In the genomic region with DNA sequence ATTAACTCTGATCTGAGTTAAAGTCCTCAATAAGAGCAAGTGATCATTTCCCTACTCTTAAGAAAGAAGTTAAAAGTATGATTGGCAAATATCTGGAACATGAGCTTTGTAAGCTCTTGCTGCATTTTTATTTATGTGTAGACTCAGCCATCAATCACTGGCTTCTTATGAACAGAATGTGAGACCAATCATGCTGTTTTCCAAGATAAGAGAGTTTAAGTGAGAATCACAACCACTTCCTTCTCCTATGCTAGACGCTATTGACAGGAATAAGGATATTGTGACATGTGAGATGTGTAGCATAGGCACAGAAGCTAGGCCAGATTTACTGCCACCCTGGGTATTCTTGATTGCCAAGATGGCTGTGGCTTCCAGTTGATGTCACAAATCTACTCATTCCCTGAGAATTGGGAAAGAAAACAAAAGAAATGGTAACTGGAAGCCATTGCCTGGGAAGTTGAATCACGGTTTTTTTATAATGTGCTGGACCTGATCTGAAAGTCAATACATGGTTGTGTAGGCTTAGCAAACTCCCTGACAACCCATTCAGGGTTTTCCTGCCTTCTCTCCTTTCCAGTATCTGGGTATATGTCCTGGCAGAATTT, we compare ENCODE assay signal across 27 cellular contexts. TPM values are rescaled to one million over a fixed set of nuclear protein-coding genes. Genes with fewer than 3 reads are reported as not detected.
DNase-seq lines count a peak whose midpoint lies in the region; ATAC-seq, FAIRE-seq and TF ChIP-seq lines count a peak whose summit lies in the region.
"Had no signal": no experiment of that assay in that cellular context is flagged by ENCODE, and none has a peak within 500 bp of the region (broad histone marks: within the 10 kb centered on the region; RNA-seq: fewer than 3 reads in every experiment).

No MANE protein-coding gene starts in this region.

- H3K4me3 Mint-ChIP-seq in activated naive CD8-positive, alpha-beta T cell treated with anti-CD3 and anti-CD28 coated beads, Interleukin-2, amount 50 U/mL, for 24 hours: no peak overlapping the region
- H3K4me3 Mint-ChIP-seq: activated CD8-positive, alpha-beta T cell treated with anti-CD3 and anti-CD28 coated beads for 36 hours; activated naive CD8-positive, alpha-beta T cell; CD4-positive, alpha-beta T cell; naive thymus-derived CD8-positive, alpha-beta T cell had no signal

- no peak for TF ChIP-seq POLR2A in K562 (conservative IDR thresholded peaks at IDR 0.05)

- no peaks in the 10 kb centered on the region for H3K27me3 Mint-ChIP-seq in activated naive CD8-positive, alpha-beta T cell treated with anti-CD3 and anti-CD28 coated beads, Interleukin-2, amount 50 U/mL, for 24 hours
- H3K27me3 Mint-ChIP-seq: CD4-positive, alpha-beta T cell had no signal

- H2AK5ac ChIP-seq in mesendoderm (ENCODE audit: low read length): no peak overlapping the region

- H2BK15ac ChIP-seq in mesendoderm (replicated peaks; ENCODE audit: low read depth): no peak overlapping the region

- BruUV-seq in K562 (replicated peaks; lab: Mats Ljungman, UMichigan): no TSS peak

- no peaks in the 10 kb centered on the region for H3K27me3 ChIP-seq in K562 (ENCODE audit: control insufficient read depth in 2 of 2, insufficient read depth in 2 of 2, low read length in 2 of 2)
- H3K27me3 ChIP-seq in mesendoderm (ENCODE audit: insufficient read depth, low read length, poor library complexity): no peaks in the 10 kb centered on the region
- no peaks in the 10 kb centered on the region for H3K27me3 ChIP-seq in right cardiac atrium (ENCODE audit: control insufficient read depth, insufficient read depth)
- H3K27me3 ChIP-seq: esophagus squamous epithelium, ovary, spleen, tibial nerve had no signal

- no peaks in the 10 kb centered on the region for H4K20me1 ChIP-seq in K562 (replicated peaks; ENCODE audit: control insufficient read depth, insufficient read depth, low read length)

- no peak for FAIRE-seq in K562 (lab: Jason Lieb, UNC)
- FAIRE-seq: endometrium, H54, keratinocyte had no signal

- TF ChIP-seq CTCF in K562 (IDR thresholded peaks at IDR 0.05 in 2 of 3, conservative IDR thresholded peaks at IDR 0.05 in 1 of 3; ENCODE audit: insufficient read depth in 2 of 3, low read depth in 1 of 3, low read length in 3 of 3): no peak

- no peak overlapping the region for H3K18ac ChIP-seq in mesendoderm (ENCODE audit: low read length)

- DNase-seq in OCI-M1 (lab: John Stamatoyannopoulos, UW): peak; percentile 85
- DNase-seq in K562 (ENCODE audit: extremely low read depth in 1 of 4, low spot score in 3 of 4): no peak
- DNase-seq in mesendoderm: peak; percentile 19
- DNase-seq in activated naive CD8-positive, alpha-beta T cell treated with anti-CD3 and anti-CD28 coated beads, Interleukin-2, amount 50 U/mL, for 24 hours: no peak
- no peak for DNase-seq in HUDEP-2 (lab: John Stamatoyannopoulos, UW; ENCODE audit: unreplicated experiment in 76 of 76)
- no peak for DNase-seq in right cardiac atrium
- no peak for DNase-seq in SKM-1 (lab: John Stamatoyannopoulos, UW; ENCODE audit: unreplicated experiment)
- DNase-seq: activated CD4-positive, CD25-positive, alpha-beta regulatory T cell; activated CD8-positive, alpha-beta T cell treated with anti-CD3 and anti-CD28 coated beads for 36 hours; CD4-positive, alpha-beta T cell; cerebellar nuclear complex; esophagus squamous epithelium; naive thymus-derived CD8-positive, alpha-beta T cell; NCI-H1092; NCI-H187; NCI-H2171 treated with DMSO at 0.1 percent for 48 hours; NCI-H510A treated with DMSO at 0.1 percent for 48 hours; ovary; Right ventricle myocardium superior; spleen had no signal

- intact Hi-C loops in K562 (cut with micrococcal nuclease) (no loop called here), right cardiac atrium (cut with DNase I) (no loop called here)

- no peak overlapping the region for H2AFZ ChIP-seq in K562 (ENCODE audit: low read depth, low read length)

- CTCF ChIA-PET in K562 (lab: Yijun Ruan, JAX; ENCODE audit: low intra/inter-chr PET ratio): no interaction called here

- peaks cover 0 to 22% of the 10 kb centered on the region in 2 experiments; a peak in 3 of 5 replicates for H3K4me1 ChIP-seq in K562 (replicated peaks in 1 of 2; ENCODE audit: control insufficient read depth in 2 of 2, insufficient read depth in 2 of 2, low read length in 2 of 2)
- peaks cover 13% of the 10 kb centered on the region for H3K4me1 ChIP-seq in mesendoderm (ENCODE audit: control insufficient read depth, low read depth, low read length)
- H3K4me1 ChIP-seq in right cardiac atrium (ENCODE audit: control insufficient read depth, insufficient read depth, low read length): no peaks in the 10 kb centered on the region
- H3K4me1 ChIP-seq: spleen, tibial nerve had no signal

- H2BK120ac ChIP-seq in mesendoderm (ENCODE audit: low read depth, low read length): no peak overlapping the region

- H3K4me3 ChIP-seq in K562 (no peak overlapping the region), mesendoderm (ENCODE audit: low read length) (no peak overlapping the region), right cardiac atrium (ENCODE audit: low read length) (no peak overlapping the region)
- H3K4me3 ChIP-seq: esophagus squamous epithelium, ovary, spleen, tibial nerve had no signal

- H3K9me1 ChIP-seq in K562 (ENCODE audit: control insufficient read depth, insufficient read depth, low read length): no peaks in the 10 kb centered on the region

- no peak for ATAC-seq in K562
- ATAC-seq in activated naive CD8-positive, alpha-beta T cell treated with anti-CD3 and anti-CD28 coated beads, Interleukin-2, amount 50 U/mL, for 24 hours: no peak
- ATAC-seq in right cardiac atrium: no peak
- ATAC-seq: activated CD8-positive, alpha-beta T cell treated with anti-CD3 and anti-CD28 coated beads for 36 hours; naive thymus-derived CD8-positive, alpha-beta T cell had no signal

- H3K36me3 Mint-ChIP-seq in activated naive CD8-positive, alpha-beta T cell treated with anti-CD3 and anti-CD28 coated beads, Interleukin-2, amount 50 U/mL, for 24 hours (ENCODE audit: low read depth): no peaks in the 10 kb centered on the region
- H3K36me3 Mint-ChIP-seq: activated naive CD8-positive, alpha-beta T cell; naive thymus-derived CD8-positive, alpha-beta T cell had no signal

- H3K27ac ChIP-seq in K562 (ENCODE audit: extremely low read depth, low read depth, low read length) (no peak overlapping the region), mesendoderm (ENCODE audit: low read depth, low read length) (no peak overlapping the region), right cardiac atrium (ENCODE audit: low read length) (no peak overlapping the region)
- H3K27ac ChIP-seq: esophagus squamous epithelium, ovary, spleen, tibial nerve had no signal

- in situ Hi-C loops in K562 (cut with MboI): no loop called here

- no peak overlapping the region for H4K8ac ChIP-seq in mesendoderm (ENCODE audit: low read depth, low read length)

- TF ChIP-seq RAD21 in K562 (CRISPR knock-in tag; conservative IDR thresholded peaks at IDR 0.05 in 1 of 2, IDR thresholded peaks at IDR 0.05 in 1 of 2): no peak

- TF ChIP-seq EP300 in K562 (IDR thresholded peaks at IDR 0.05; ENCODE audit: low read length): no peak

- H3K9me3 ChIP-seq in K562 (replicated peaks; ENCODE audit: control insufficient read depth, insufficient read depth, low read depth, low read length) (no peaks in the 10 kb centered on the region), right cardiac atrium (ENCODE audit: control insufficient read depth, low read length) (no peaks in the 10 kb centered on the region)
- H3K9me3 ChIP-seq: esophagus squamous epithelium, ovary, spleen, tibial nerve had no signal

- H3K23ac ChIP-seq in mesendoderm (ENCODE audit: low read length): no peak overlapping the region

- WGBS in K562 (ENCODE audit: insufficient coverage, low coverage, missing lambda C conversion rate): 6% methylated on average over 2 of the region's 2 CpGs
- no CpG with 5 or more reads among the region's 2 CpGs for WGBS in mesendoderm (ENCODE audit: extremely low coverage, insufficient coverage, low lambda C conversion rate)
- WGBS in right cardiac atrium: 66% methylated on average over 2 of the region's 2 CpGs

- no peaks in the 10 kb centered on the region for H3K79me1 ChIP-seq in mesendoderm (ENCODE audit: low read length)

- POLR2A ChIA-PET in K562 (lab: Yijun Ruan, JAX): no interaction called here

- H4K5ac ChIP-seq in mesendoderm (ENCODE audit: low read length): no peak overlapping the region

- H3K36me3 ChIP-seq in K562 (ENCODE audit: control insufficient read depth, insufficient read depth, low read length) (no peaks in the 10 kb centered on the region), mesendoderm (ENCODE audit: control insufficient read depth, insufficient read depth, low read length) (no peaks in the 10 kb centered on the region)
- H3K36me3 ChIP-seq: ovary, spleen, tibial nerve had no signal

- H3K4me2 ChIP-seq in K562 (ENCODE audit: insufficient read depth, low read length) (no peak overlapping the region), mesendoderm (ENCODE audit: low read length) (no peak overlapping the region)

- H3K4ac ChIP-seq in mesendoderm (ENCODE audit: low read depth, low read length): no peak overlapping the region

- H3K4me1 Mint-ChIP-seq in activated naive CD8-positive, alpha-beta T cell treated with anti-CD3 and anti-CD28 coated beads, Interleukin-2, amount 50 U/mL, for 24 hours: peaks cover under 1% of the 10 kb centered on the region

- H3K9me3 Mint-ChIP-seq in activated naive CD8-positive, alpha-beta T cell treated with anti-CD3 and anti-CD28 coated beads, Interleukin-2, amount 50 U/mL, for 24 hours: no peaks in the 10 kb centered on the region
- H3K9me3 Mint-ChIP-seq: activated CD8-positive, alpha-beta T cell treated with anti-CD3 and anti-CD28 coated beads for 36 hours; activated T-helper 2 cell treated with anti-CD3 and anti-CD28 coated beads, Interferon-gamma antibody, Interleukin-2, Interleukin-4, amounts not matched to agents 10 μg/mL and 5 μg/mL and 100 μg/mL, durations not matched to agents 14 hours and 24 hours and 36 hours; CD4-positive, alpha-beta T cell; naive thymus-derived CD8-positive, alpha-beta T cell had no signal

- peak overlapping the region; percentile 45 for H2BK5ac ChIP-seq in mesendoderm (ENCODE audit: low read length)

- no peaks in the 10 kb centered on the region for H3K79me2 ChIP-seq in K562 (ENCODE audit: control insufficient read depth, insufficient read depth, low read length)
- H3K79me2 ChIP-seq in mesendoderm (ENCODE audit: control insufficient read depth, insufficient read depth, low read length): no peaks in the 10 kb centered on the region

- H3K27ac Mint-ChIP-seq in activated naive CD8-positive, alpha-beta T cell treated with anti-CD3 and anti-CD28 coated beads, Interleukin-2, amount 50 U/mL, for 24 hours: no peak overlapping the region
- H3K27ac Mint-ChIP-seq: activated CD8-positive, alpha-beta T cell treated with anti-CD3 and anti-CD28 coated beads for 36 hours; activated naive CD8-positive, alpha-beta T cell; activated T-helper 2 cell treated with anti-CD3 and anti-CD28 coated beads, Interferon-gamma antibody, Interleukin-2, Interleukin-4, amounts not matched to agents 10 μg/mL and 5 μg/mL and 100 μg/mL, durations not matched to agents 14 hours and 24 hours and 36 hours; CD4-positive, alpha-beta T cell; naive thymus-derived CD8-positive, alpha-beta T cell had no signal

- H3K56ac ChIP-seq in mesendoderm (ENCODE audit: low read length): no peak overlapping the region

- H3K9ac ChIP-seq in K562 (ENCODE audit: insufficient read depth in 1 of 2, low read depth in 2 of 2, low read length in 2 of 2) (no peak overlapping the region), mesendoderm (ENCODE audit: low read length) (no peak overlapping the region)

RNA-seq across cellular contexts. Expression of gene RAB27B, which starts 49.9 kb away (rescaled TPM):
- 0.37 and 1.9 TPM in 2 replicates for total RNA-seq in K562 (2011; cell fraction: chromatin; rRNA removed; ENCODE audit: low replicate concordance)
- total RNA-seq in K562 (2011; cell fraction: nucleolus; rRNA removed): 0.17 and 0.26 TPM in 2 replicates
- 0.66 and 1.1 TPM in 2 replicates for total RNA-seq in K562 (2011; cell fraction: nucleoplasm; rRNA removed)
- total RNA-seq in K562 (2014; rRNA removed) (0.91 and 1.8 TPM in 2 replicates), K562 (2014; rRNA removed; fragmentation: Illumina TruSeq; extraction: Trizol) (2.4 and 2.5 TPM in 2 replicates), K562 (2015; rRNA removed; fragmentation: Illumina TruSeq; extraction: Trizol) (5.0 and 5.7 TPM in 2 replicates), K562 (2021) (2.0 and 3.1 TPM in 2 replicates), right cardiac atrium (under 1 TPM; 0.08 to 0.29 (median 0.16) TPM)
- polyA plus RNA-seq in K562 (2011; rRNA removed) (0.19 and 2.5 TPM in 2 replicates), K562 (2014; fragmentation: Illumina TruSeq; extraction: Trizol) (1.2 TPM in 2 replicates), K562 (2014; fragmentation: Nextera tagmentation; extraction: Ambion mirVana) (under 1 TPM; 0.44 to 0.71 TPM), K562 (2014; rRNA removed) (0.67 and 1.0 TPM in 2 replicates), right cardiac atrium (under 0.01 TPM)
- polyA plus RNA-seq in K562 (2011; cell fraction: cytosol; rRNA removed): 0.07 and 1.2 TPM in 2 replicates
- 0.45 and 2.0 TPM in 2 replicates for polyA plus RNA-seq in K562 (2011; cell fraction: nucleus; rRNA removed)
- 2.4 and 3.7 TPM in 2 replicates for polyA plus RNA-seq in K562 (2012)
- 0.87 and 3.0 TPM in 2 replicates for polyA minus RNA-seq in K562 (2011; rRNA and poly(A)+ RNA removed)
- 0.73 and 2.3 TPM in 2 replicates for polyA minus RNA-seq in K562 (2011; cell fraction: cytosol; rRNA and poly(A)+ RNA removed)
- polyA minus RNA-seq in K562 (2011; cell fraction: nucleus; rRNA and poly(A)+ RNA removed): 0.33 and 1.1 TPM in 2 replicates
- 0.07 TPM for polyA plus RNA-seq in mesendoderm (2013, experiment 1 of 2)
- polyA plus RNA-seq in mesendoderm (2013, experiment 2 of 2): 0.13 TPM
- total RNA-seq: activated CD8-positive, alpha-beta T cell treated with anti-CD3 and anti-CD28 coated beads for 36 hours; dermis microvascular lymphatic vessel endothelial cell had no signal

Comparison
In these comparisons a context has a peak if more than half of its experiments do, and no peak if none do; other contexts are left out.
1. DNase-seq: peak in OCI-M1 (single experiment) and mesendoderm (single experiment); none in K562 (0 of 4), activated naive CD8-positive, alpha-beta T cell treated with anti-CD3 and anti-CD28 coated beads, Interleukin-2, amount 50 U/mL, for 24 hours (single experiment), HUDEP-2 (0 of 76), right cardiac atrium (0 of 3) and SKM-1 (single experiment).